11 cellular contexts compared by ENCODE assay signal in the genomic region with DNA sequence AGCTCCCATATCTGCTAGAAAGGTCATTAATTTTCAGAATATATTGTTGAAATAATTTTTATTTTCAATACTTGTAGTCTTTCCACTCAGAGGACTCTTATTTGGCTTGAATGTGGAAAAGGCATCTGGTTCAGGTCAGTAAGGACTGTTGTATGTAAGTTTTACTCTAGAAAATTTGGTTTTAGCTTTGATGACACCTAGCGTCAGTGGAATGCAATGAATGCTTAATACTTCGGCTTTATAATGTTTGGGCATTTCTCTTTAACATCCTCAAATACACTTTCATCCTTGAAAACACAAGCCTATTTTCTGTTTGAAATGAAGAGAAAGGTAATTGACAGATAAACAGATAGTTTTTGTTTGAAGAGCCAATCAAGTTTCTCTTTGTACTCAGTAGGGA.
DNase-seq lines count a peak whose midpoint lies in the region; ATAC-seq and TF ChIP-seq lines count a peak whose summit lies in the region.
"Had no signal": no experiment of that assay in that cellular context is flagged by ENCODE, and none has a peak within 500 bp of the region (broad histone marks: within the 10 kb centered on the region; RNA-seq: fewer than 3 reads in every experiment).

No MANE protein-coding gene starts in this region.

- H3K4me1 ChIP-seq in sigmoid colon, result peaks cover 0 to 31% (median 20%) of the 10 kb centered on the region in 4 donors

- H3K9me3 ChIP-seq in sigmoid colon, result no peaks in the 10 kb centered on the region

- peaks cover 0 to 26% (median 0%) of the 10 kb centered on the region in 4 donors for H3K36me3 ChIP-seq in sigmoid colon

- peak overlapping the region in 1 of 4 donors; percentile 33 for H3K27ac ChIP-seq in sigmoid colon

- TF ChIP-seq CTCF in GM12874 (IDR thresholded peaks at IDR 0.05; ENCODE audit: insufficient read depth, low read depth, low read length) (peak; percentile 10; the same call in 1 of the 2 replicates), WTC11 (IDR thresholded peaks at IDR 0.05) (no peak), fibroblast of villous mesenchyme (IDR thresholded peaks at IDR 0.05; ENCODE audit: insufficient read depth, low read depth, low read length) (peak; percentile 42), retinal pigment epithelial cell (conservative IDR thresholded peaks at IDR 0.05; ENCODE audit: low read depth, low read length) (peak; percentile 60), sigmoid colon (IDR thresholded peaks at IDR 0.05) (peak in 1 of 4 experiments; percentile 35)

- H3K27me3 Mint-ChIP-seq in WTC11 (ENCODE audit: low read depth), result no peaks in the 10 kb centered on the region

- H3K4me3 Mint-ChIP-seq in WTC11, result no peak overlapping the region
- H3K4me3 Mint-ChIP-seq: activated CD8-positive, alpha-beta T cell treated with anti-CD3 and anti-CD28 coated beads, Interleukin-2, amount 10 ng/mL, durations not matched to agents 7 days and 5 days had no signal

- H3K27ac Mint-ChIP-seq in WTC11, result no peak overlapping the region
- H3K27ac Mint-ChIP-seq: activated CD8-positive, alpha-beta T cell treated with anti-CD3 and anti-CD28 coated beads, Interleukin-2, amount 10 ng/mL, durations not matched to agents 7 days and 5 days had no signal

- H3K36me3 Mint-ChIP-seq in WTC11, result no peaks in the 10 kb centered on the region

- H3K4me1 Mint-ChIP-seq in WTC11, result peaks cover 35% of the 10 kb centered on the region

- H3K4me3 ChIP-seq in fibroblast of villous mesenchyme (ENCODE audit: low read depth, low read length) (no peak overlapping the region), retinal pigment epithelial cell (ENCODE audit: low read length) (no peak overlapping the region), sigmoid colon (no peak overlapping the region)

- CTCF ChIA-PET in WTC11 (lab: Charles Lee), result interaction anchor here (1.1 to 2.0 kb wide), 9 partner anchors 8 to 404 kb away, joined by 3 to 11 read pairs (median 3); no protein-coding TSS in a partner anchor

- no peaks in the 10 kb centered on the region for H3K9me3 Mint-ChIP-seq in WTC11

- intact Hi-C loops in sigmoid colon (cut with DNase I), result no loop called here

- peak; percentile 50 for ATAC-seq in WTC11
- no peak for ATAC-seq in HG02798 (IDR thresholded peaks at IDR 0.05; ENCODE audit: poor library complexity, unreplicated experiment)
- ATAC-seq: activated CD8-positive, alpha-beta T cell treated with anti-CD3 and anti-CD28 coated beads, Interleukin-2, amount 10 ng/mL, durations not matched to agents 7 days and 5 days had no signal

- no peak for TF ChIP-seq POLR2A in sigmoid colon (IDR thresholded peaks at IDR 0.05)

- no peak for TF ChIP-seq EP300 in sigmoid colon (IDR thresholded peaks at IDR 0.05)

- WGBS in sigmoid colon, 2 donors, result 74 to 87% methylated on average over 2 of the region's 2 CpGs

- no peaks in the 10 kb centered on the region for H3K27me3 ChIP-seq in sigmoid colon

- POLR2A ChIA-PET in WTC11 (lab: Charles Lee), result interaction anchor here (1.3 kb wide), 1 partner anchor 79 kb away, joined by 4 read pairs; a partner anchor contains a TSS

- DNase-seq in WTC11 (ENCODE audit: low spot score) (no peak), fibroblast of villous mesenchyme (ENCODE audit: low read depth) (peak; percentile 25), retinal pigment epithelial cell (ENCODE audit: low read depth) (no peak), sigmoid colon (no peak), NCI-H2107 treated with DMSO at 0.1 percent for 48 hours (lab: John Stamatoyannopoulos, UW; ENCODE audit: unreplicated experiment) (no peak)
- no peak for DNase-seq in stimulated activated naive CD4-positive, alpha-beta T cell treated with Interleukin-2 at 50 U/mL for 16 hours (lab: John Stamatoyannopoulos, UW)
- DNase-seq: activated CD8-positive, alpha-beta T cell treated with anti-CD3 and anti-CD28 coated beads, Interleukin-2, amount 10 ng/mL, durations not matched to agents 7 days and 5 days; amniotic stem cell; NCI-H526 treated with DMSO at 0.1 percent for 48 hours had no signal

TF ChIP-seq in WTC11, 78 proteins besides CTCF, POLR2A, EP300 and RAD21:
- TF ChIP-seq EMX1 (CRISPR knock-in tag; IDR thresholded peaks at IDR 0.05) (no peak), CBFB (CRISPR knock-in tag; IDR thresholded peaks at IDR 0.05; ENCODE audit: low read depth) (no peak), TEAD1 (CRISPR knock-in tag; IDR thresholded peaks at IDR 0.05) (no peak), GRHL2 (CRISPR knock-in tag; IDR thresholded peaks at IDR 0.05; ENCODE audit: insufficient replicate concordance, severe bottlenecking) (no peak), IRF2 (CRISPR knock-in tag; IDR thresholded peaks at IDR 0.05; ENCODE audit: borderline replicate concordance, low read depth) (no peak), RELA (CRISPR knock-in tag; IDR thresholded peaks at IDR 0.05; ENCODE audit: borderline replicate concordance) (no peak)
- TF ChIP-seq, protein P1, sequence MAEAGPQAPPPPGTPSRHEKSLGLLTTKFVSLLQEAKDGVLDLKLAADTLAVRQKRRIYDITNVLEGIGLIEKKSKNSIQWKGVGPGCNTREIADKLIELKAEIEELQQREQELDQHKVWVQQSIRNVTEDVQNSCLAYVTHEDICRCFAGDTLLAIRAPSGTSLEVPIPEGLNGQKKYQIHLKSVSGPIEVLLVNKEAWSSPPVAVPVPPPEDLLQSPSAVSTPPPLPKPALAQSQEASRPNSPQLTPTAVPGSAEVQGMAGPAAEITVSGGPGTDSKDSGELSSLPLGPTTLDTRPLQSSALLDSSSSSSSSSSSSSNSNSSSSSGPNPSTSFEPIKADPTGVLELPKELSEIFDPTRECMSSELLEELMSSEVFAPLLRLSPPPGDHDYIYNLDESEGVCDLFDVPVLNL (CRISPR knock-in tag; IDR thresholded peaks at IDR 0.05; ENCODE audit: borderline replicate concordance, low read depth), result no peak
- TF ChIP-seq, protein P2, sequence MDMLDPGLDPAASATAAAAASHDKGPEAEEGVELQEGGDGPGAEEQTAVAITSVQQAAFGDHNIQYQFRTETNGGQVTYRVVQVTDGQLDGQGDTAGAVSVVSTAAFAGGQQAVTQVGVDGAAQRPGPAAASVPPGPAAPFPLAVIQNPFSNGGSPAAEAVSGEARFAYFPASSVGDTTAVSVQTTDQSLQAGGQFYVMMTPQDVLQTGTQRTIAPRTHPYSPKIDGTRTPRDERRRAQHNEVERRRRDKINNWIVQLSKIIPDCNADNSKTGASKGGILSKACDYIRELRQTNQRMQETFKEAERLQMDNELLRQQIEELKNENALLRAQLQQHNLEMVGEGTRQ (CRISPR knock-in tag; IDR thresholded peaks at IDR 0.05), result no peak
- TF ChIP-seq, protein P3, sequence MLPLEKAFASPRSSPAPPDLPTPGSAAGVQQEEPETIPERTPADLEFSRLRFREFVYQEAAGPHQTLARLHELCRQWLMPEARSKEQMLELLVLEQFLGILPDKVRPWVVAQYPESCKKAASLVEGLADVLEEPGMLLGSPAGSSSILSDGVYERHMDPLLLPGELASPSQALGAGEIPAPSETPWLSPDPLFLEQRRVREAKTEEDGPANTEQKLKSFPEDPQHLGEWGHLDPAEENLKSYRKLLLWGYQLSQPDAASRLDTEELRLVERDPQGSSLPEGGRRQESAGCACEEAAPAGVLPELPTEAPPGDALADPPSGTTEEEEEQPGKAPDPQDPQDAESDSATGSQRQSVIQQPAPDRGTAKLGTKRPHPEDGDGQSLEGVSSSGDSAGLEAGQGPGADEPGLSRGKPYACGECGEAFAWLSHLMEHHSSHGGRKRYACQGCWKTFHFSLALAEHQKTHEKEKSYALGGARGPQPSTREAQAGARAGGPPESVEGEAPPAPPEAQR (CRISPR knock-in tag; IDR thresholded peaks at IDR 0.05), result no peak
- TF ChIP-seq, protein P4, sequence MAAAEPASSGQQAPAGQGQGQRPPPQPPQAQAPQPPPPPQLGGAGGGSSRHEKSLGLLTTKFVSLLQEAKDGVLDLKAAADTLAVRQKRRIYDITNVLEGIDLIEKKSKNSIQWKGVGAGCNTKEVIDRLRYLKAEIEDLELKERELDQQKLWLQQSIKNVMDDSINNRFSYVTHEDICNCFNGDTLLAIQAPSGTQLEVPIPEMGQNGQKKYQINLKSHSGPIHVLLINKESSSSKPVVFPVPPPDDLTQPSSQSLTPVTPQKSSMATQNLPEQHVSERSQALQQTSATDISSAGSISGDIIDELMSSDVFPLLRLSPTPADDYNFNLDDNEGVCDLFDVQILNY (CRISPR knock-in tag; IDR thresholded peaks at IDR 0.05), result no peak
- TF ChIP-seq, protein P5, sequence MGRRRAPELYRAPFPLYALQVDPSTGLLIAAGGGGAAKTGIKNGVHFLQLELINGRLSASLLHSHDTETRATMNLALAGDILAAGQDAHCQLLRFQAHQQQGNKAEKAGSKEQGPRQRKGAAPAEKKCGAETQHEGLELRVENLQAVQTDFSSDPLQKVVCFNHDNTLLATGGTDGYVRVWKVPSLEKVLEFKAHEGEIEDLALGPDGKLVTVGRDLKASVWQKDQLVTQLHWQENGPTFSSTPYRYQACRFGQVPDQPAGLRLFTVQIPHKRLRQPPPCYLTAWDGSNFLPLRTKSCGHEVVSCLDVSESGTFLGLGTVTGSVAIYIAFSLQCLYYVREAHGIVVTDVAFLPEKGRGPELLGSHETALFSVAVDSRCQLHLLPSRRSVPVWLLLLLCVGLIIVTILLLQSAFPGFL (CRISPR knock-in tag; IDR thresholded peaks at IDR 0.05; ENCODE audit: borderline replicate concordance), result no peak
